Comparison of ENCODE assay signal across 7 cellular contexts in genomic region chr16:56933828-56934598, GRCh38. TPM values are rescaled to one million over a fixed set of nuclear protein-coding genes. Genes with fewer than 3 reads are reported as not detected.
DNase-seq lines count a peak whose midpoint lies in the region; ATAC-seq and TF ChIP-seq lines count a peak whose summit lies in the region.

No MANE protein-coding gene starts in this region.

- H3K36me3 ChIP-seq in iPS-15b (ENCODE audit: control insufficient read depth, insufficient read depth, low read length), result peaks cover 20% of the 10 kb centered on the region

- H3K9me3 ChIP-seq in iPS-15b (ENCODE audit: control insufficient read depth, insufficient read depth, low read length), result no peaks in the 10 kb centered on the region

- no peak for TF ChIP-seq CTCF in HFF-Myc (IDR thresholded peaks at IDR 0.05; ENCODE audit: low read depth, low read length, missing control alignments)
- no peak for TF ChIP-seq CTCF in activated CD8-positive, alpha-beta T cell treated with anti-CD3 and anti-CD28 coated beads for 36 hours (IDR thresholded peaks at IDR 0.05)

- peak overlapping the region; percentile 100 for H3K4me3 ChIP-seq in HFF-Myc (replicated peaks; ENCODE audit: low read depth, low read length)
- peak overlapping the region; percentile 86 for H3K4me3 ChIP-seq in iPS-15b (ENCODE audit: low read depth, low read length)

- no peak for ATAC-seq in activated CD8-positive, alpha-beta T cell treated with anti-CD3 and anti-CD28 coated beads for 36 hours
- no peak for ATAC-seq in stimulated activated naive CD8-positive, alpha-beta T cell treated with anti-CD3 and anti-CD28 coated beads, Interleukin-15, amount 100 ng/mL, for 72 hours
- no peak for ATAC-seq in GM21447 (IDR thresholded peaks at IDR 0.05; ENCODE audit: unreplicated experiment)
- ATAC-seq in HG03565 (IDR thresholded peaks at IDR 0.05; ENCODE audit: unreplicated experiment), result no peak

- no peak overlapping the region for H3K9ac ChIP-seq in iPS-15b (ENCODE audit: low read depth, low read length)

- H3K4me1 ChIP-seq in iPS-15b (ENCODE audit: control insufficient read depth, insufficient read depth, low read length), result peaks cover 8% of the 10 kb centered on the region

- H3K36me3 Mint-ChIP-seq in activated CD8-positive, alpha-beta T cell treated with anti-CD3 and anti-CD28 coated beads for 36 hours (ENCODE audit: low read depth), result peaks cover 64% of the 10 kb centered on the region

- peaks cover 51% of the 10 kb centered on the region for H3K4me1 Mint-ChIP-seq in activated CD8-positive, alpha-beta T cell treated with anti-CD3 and anti-CD28 coated beads for 36 hours (ENCODE audit: low read depth)
- H3K4me1 Mint-ChIP-seq in stimulated activated naive CD8-positive, alpha-beta T cell treated with anti-CD3 and anti-CD28 coated beads, Interleukin-15, amount 100 ng/mL, for 72 hours, result peaks cover 60% of the 10 kb centered on the region

- no peaks in the 10 kb centered on the region for H3K27me3 Mint-ChIP-seq in activated CD8-positive, alpha-beta T cell treated with anti-CD3 and anti-CD28 coated beads for 36 hours
- H3K27me3 Mint-ChIP-seq in stimulated activated naive CD8-positive, alpha-beta T cell treated with anti-CD3 and anti-CD28 coated beads, Interleukin-15, amount 100 ng/mL, for 72 hours, result no peaks in the 10 kb centered on the region

- intact Hi-C loops in activated CD8-positive, alpha-beta T cell treated with anti-CD3 and anti-CD28 coated beads for 36 hours (cut with micrococcal nuclease), result no loop called here

- H3K4me3 Mint-ChIP-seq in activated CD8-positive, alpha-beta T cell treated with anti-CD3 and anti-CD28 coated beads for 36 hours, result peak overlapping the region; percentile 98
- H3K4me3 Mint-ChIP-seq in stimulated activated naive CD8-positive, alpha-beta T cell treated with anti-CD3 and anti-CD28 coated beads, Interleukin-15, amount 100 ng/mL, for 72 hours, result peak overlapping the region; percentile 94 to 97

- H3K27me3 ChIP-seq in iPS-15b (ENCODE audit: control insufficient read depth, insufficient read depth, low read length), result no peaks in the 10 kb centered on the region

- peak overlapping the region; percentile 98 for H3K27ac Mint-ChIP-seq in activated CD8-positive, alpha-beta T cell treated with anti-CD3 and anti-CD28 coated beads for 36 hours
- peak overlapping the region; percentile 98 to 100 for H3K27ac Mint-ChIP-seq in stimulated activated naive CD8-positive, alpha-beta T cell treated with anti-CD3 and anti-CD28 coated beads, Interleukin-15, amount 100 ng/mL, for 72 hours

- CTCF ChIA-PET in activated CD8-positive, alpha-beta T cell treated with anti-CD3 and anti-CD28 coated beads for 36 hours (lab: Charles Lee), result interaction anchor here (1.0 to 2.2 kb wide), 4 partner anchors 11 to 66 kb away, joined by 3 to 8 read pairs (median 6); no protein-coding TSS in a partner anchor

- H3K9me3 Mint-ChIP-seq in activated CD8-positive, alpha-beta T cell treated with anti-CD3 and anti-CD28 coated beads for 36 hours, result no peaks in the 10 kb centered on the region
- H3K9me3 Mint-ChIP-seq in stimulated activated naive CD8-positive, alpha-beta T cell treated with anti-CD3 and anti-CD28 coated beads, Interleukin-15, amount 100 ng/mL, for 72 hours, result no peaks in the 10 kb centered on the region

- DNase-seq in HFF-Myc (ENCODE audit: extremely low read depth, low read depth) (no peak), NCI-H226 (no peak)
- DNase-seq in activated CD8-positive, alpha-beta T cell treated with anti-CD3 and anti-CD28 coated beads for 36 hours, result no peak
- DNase-seq in stimulated activated naive CD8-positive, alpha-beta T cell treated with anti-CD3 and anti-CD28 coated beads, Interleukin-15, amount 100 ng/mL, for 72 hours, result no peak

- POLR2A ChIA-PET in activated CD8-positive, alpha-beta T cell treated with anti-CD3 and anti-CD28 coated beads for 36 hours (lab: Charles Lee), result interaction anchor here (0.7 to 7.8 kb wide), 14 partner anchors 11 to 599 kb away, joined by 3 to 145 read pairs (median 3); partner anchors contain the start of gene NLRC5

RNA-seq across cellular contexts. Expression of gene HERPUD1, which starts 2.1 kb away (rescaled TPM):
- 100 to 1,000 TPM; 142 to 150 TPM for total RNA-seq in activated CD8-positive, alpha-beta T cell treated with anti-CD3 and anti-CD28 coated beads for 36 hours

RNA-seq across cellular contexts. Expression of gene CETP, which starts 27.7 kb away (rescaled TPM):
- not detected for total RNA-seq in activated CD8-positive, alpha-beta T cell treated with anti-CD3 and anti-CD28 coated beads for 36 hours

RNA-seq across cellular contexts. Expression of gene NLRC5, which starts 55.3 kb away (rescaled TPM):
- total RNA-seq in activated CD8-positive, alpha-beta T cell treated with anti-CD3 and anti-CD28 coated beads for 36 hours, result 100 to 1,000 TPM; 135 to 153 TPM
